Comparison of ENCODE assay signal across 17 cellular contexts in the genomic region with DNA sequence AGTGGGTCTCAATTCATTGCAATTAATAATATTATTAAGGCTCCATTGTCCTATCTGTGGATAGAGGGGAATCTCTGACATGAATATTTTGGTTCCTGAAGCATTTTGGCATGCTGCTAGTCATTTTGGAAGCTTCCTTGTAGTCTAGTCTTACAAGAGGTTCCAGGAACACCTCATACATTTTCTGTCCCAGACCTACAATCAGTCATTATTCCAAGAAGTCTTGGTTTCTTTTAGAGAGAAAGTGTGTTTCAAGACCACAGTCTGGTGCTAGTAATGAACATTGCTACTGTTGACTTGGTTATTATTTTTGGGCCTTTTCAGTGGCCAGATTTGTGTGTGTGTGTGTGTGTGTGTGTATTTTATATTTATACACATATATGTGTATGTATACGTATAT.
DNase-seq lines count a peak whose midpoint lies in the region; ATAC-seq, FAIRE-seq and TF ChIP-seq lines count a peak whose summit lies in the region.
"Had no signal": no experiment of that assay in that cellular context is flagged by ENCODE, and none has a peak within 500 bp of the region (broad histone marks: within the 10 kb centered on the region; RNA-seq: fewer than 3 reads in every experiment).

No MANE protein-coding gene starts in this region.

- H3K9ac ChIP-seq in GM12878 (ENCODE audit: control insufficient read depth, insufficient read depth, low read length) = no peak overlapping the region

- DNase-seq in activated naive CD8-positive, alpha-beta T cell treated with anti-CD3 and anti-CD28 coated beads, Interleukin-2, amount 50 U/mL, for 24 hours = no peak
- no peak for DNase-seq in activated naive CD8-positive, alpha-beta T cell treated with anti-CD3 and anti-CD28 coated beads for 36 hours
- DNase-seq in H54 (ENCODE audit: insufficient read length, low spot score) (no peak), GM12878 (ENCODE audit: low read depth, low spot score) (no peak), D341Med (ENCODE audit: low spot score) (no peak)
- no peak for DNase-seq in naive thymus-derived CD4-positive, alpha-beta T cell
- DNase-seq: C1 segment of cervical spinal cord; Calu3; CD4-positive, alpha-beta memory T cell; COR-L47; DMS153; DND-41; GOT3; H7; HCEC 1CT had no signal

- H3K9me3 ChIP-seq in GM12878 (replicated peaks; ENCODE audit: control insufficient read depth, insufficient read depth, low read length) = no peaks in the 10 kb centered on the region
- H3K9me3 ChIP-seq in naive thymus-derived CD4-positive, alpha-beta T cell (ENCODE audit: control insufficient read depth in 2 of 3, low read length in 3 of 3) = no peaks in the 10 kb centered on the region

- BruUV-seq in GM12878 (replicated peaks; lab: Mats Ljungman, UMichigan) = no TSS peak

- RAD21 ChIA-PET in GM12878 (lab: Charles Lee; ENCODE audit: unreplicated experiment) = no interaction called here

- no peak overlapping the region for H3K27ac Mint-ChIP-seq in activated naive CD8-positive, alpha-beta T cell treated with anti-CD3 and anti-CD28 coated beads, Interleukin-2, amount 50 U/mL, for 24 hours
- H3K27ac Mint-ChIP-seq in activated naive CD8-positive, alpha-beta T cell treated with anti-CD3 and anti-CD28 coated beads for 36 hours = no peak overlapping the region
- H3K27ac Mint-ChIP-seq in naive thymus-derived CD4-positive, alpha-beta T cell = no peak overlapping the region
- H3K27ac Mint-ChIP-seq: CD4-positive, alpha-beta memory T cell had no signal

- POLR2A ChIA-PET in GM12878 (lab: Charles Lee) = no interaction called here
- POLR2A ChIA-PET in naive thymus-derived CD4-positive, alpha-beta T cell (lab: Charles Lee) = no interaction called here

- in situ Hi-C loops in GM12878 (cut with MboI) = no loop called here

- TF ChIP-seq CTCF in GM12878 (IDR thresholded peaks at IDR 0.05 in 2 of 3, conservative IDR thresholded peaks at IDR 0.05 in 1 of 3; ENCODE audit: control insufficient read depth in 2 of 3, extremely low read depth in 1 of 3, insufficient read depth in 1 of 3, low read depth in 3 of 3, low read length in 3 of 3) = no peak

- no peaks in the 10 kb centered on the region for H3K27me3 Mint-ChIP-seq in activated naive CD8-positive, alpha-beta T cell treated with anti-CD3 and anti-CD28 coated beads, Interleukin-2, amount 50 U/mL, for 24 hours
- no peaks in the 10 kb centered on the region for H3K27me3 Mint-ChIP-seq in activated naive CD8-positive, alpha-beta T cell treated with anti-CD3 and anti-CD28 coated beads for 36 hours
- no peaks in the 10 kb centered on the region for H3K27me3 Mint-ChIP-seq in naive thymus-derived CD4-positive, alpha-beta T cell
- H3K27me3 Mint-ChIP-seq: CD4-positive, alpha-beta memory T cell had no signal

- SMC1A ChIA-PET in GM12878 (lab: Charles Lee; ENCODE audit: uncharacterized antibody, unreplicated experiment) = no interaction called here

- no peaks in the 10 kb centered on the region for H4K20me1 ChIP-seq in GM12878 (ENCODE audit: control insufficient read depth, insufficient read depth)

- 94% methylated on average over 1 of the region's 1 CpG for WGBS in GM12878 (ENCODE audit: insufficient coverage, insufficient replicate concordance, low lambda C conversion rate, missing lambda C conversion rate)

- CTCF ChIA-PET in GM12878 (lab: Yijun Ruan, JAX) = no interaction called here
- CTCF ChIA-PET in naive thymus-derived CD4-positive, alpha-beta T cell (lab: Charles Lee) = interaction anchor here (0.9 kb wide), 1 partner anchor 38 kb away, joined by 3 read pairs; no protein-coding TSS in a partner anchor

- H3K27ac ChIP-seq in GM12878 (ENCODE audit: control insufficient read depth, insufficient read depth) = no peak overlapping the region
- no peak overlapping the region for H3K27ac ChIP-seq in naive thymus-derived CD4-positive, alpha-beta T cell (ENCODE audit: low read depth, low read length)

- FAIRE-seq in H54 (lab: Jason Lieb, UNC) = peak; percentile 72
- FAIRE-seq in GM12878 (lab: Jason Lieb, UNC) = peak; percentile 31
- FAIRE-seq: G401.6, GM18507 had no signal

- no peak overlapping the region for H3K4me3 Mint-ChIP-seq in activated naive CD8-positive, alpha-beta T cell treated with anti-CD3 and anti-CD28 coated beads, Interleukin-2, amount 50 U/mL, for 24 hours
- H3K4me3 Mint-ChIP-seq in activated naive CD8-positive, alpha-beta T cell treated with anti-CD3 and anti-CD28 coated beads for 36 hours = no peak overlapping the region
- H3K4me3 Mint-ChIP-seq in naive thymus-derived CD4-positive, alpha-beta T cell = no peak overlapping the region
- H3K4me3 Mint-ChIP-seq: CD4-positive, alpha-beta memory T cell had no signal

- no peak for TF ChIP-seq EP300 in GM12878 (IDR thresholded peaks at IDR 0.05; ENCODE audit: borderline replicate concordance in 1 of 2, control insufficient read depth in 1 of 2, low read depth in 2 of 2, low read length in 2 of 2)

- 0 out of 4 replicates have a peak, but pooled peaks cover 0 to 3% of the 10 kb centered on the region in 2 experiments for H3K36me3 ChIP-seq in GM12878 (ENCODE audit: control insufficient read depth in 2 of 2, insufficient read depth in 2 of 2, low read length in 1 of 2)
- H3K36me3 ChIP-seq in naive thymus-derived CD4-positive, alpha-beta T cell (ENCODE audit: control insufficient read depth in 2 of 3, insufficient read depth in 3 of 3, low read length in 3 of 3) = peaks cover 0 to 13% (median 0%) of the 10 kb centered on the region in 3 experiments

- H3K9me3 Mint-ChIP-seq in activated naive CD8-positive, alpha-beta T cell treated with anti-CD3 and anti-CD28 coated beads, Interleukin-2, amount 50 U/mL, for 24 hours = peaks cover 7% of the 10 kb centered on the region
- H3K9me3 Mint-ChIP-seq in activated naive CD8-positive, alpha-beta T cell treated with anti-CD3 and anti-CD28 coated beads for 36 hours = peaks cover 6% of the 10 kb centered on the region
- peaks cover 0 to 8% (median 0%) of the 10 kb centered on the region in 11 donors for H3K9me3 Mint-ChIP-seq in naive thymus-derived CD4-positive, alpha-beta T cell

- intact Hi-C loops in GM12878 (cut with micrococcal nuclease; ENCODE audit: unreplicated experiment) = no loop called here
- intact Hi-C loops in naive thymus-derived CD4-positive, alpha-beta T cell (cut with micrococcal nuclease) = no loop called here

- peak; percentile 20 for ATAC-seq in activated naive CD8-positive, alpha-beta T cell treated with anti-CD3 and anti-CD28 coated beads, Interleukin-2, amount 50 U/mL, for 24 hours
- ATAC-seq in GM12878 = no peak
- ATAC-seq in naive thymus-derived CD4-positive, alpha-beta T cell = no peak

- H3K4me2 ChIP-seq in GM12878 (ENCODE audit: control insufficient read depth, insufficient read depth) = no peak overlapping the region

- H3K4me1 Mint-ChIP-seq in activated naive CD8-positive, alpha-beta T cell treated with anti-CD3 and anti-CD28 coated beads, Interleukin-2, amount 50 U/mL, for 24 hours = peaks cover 10% of the 10 kb centered on the region
- H3K4me1 Mint-ChIP-seq in activated naive CD8-positive, alpha-beta T cell treated with anti-CD3 and anti-CD28 coated beads for 36 hours = peaks cover 20% of the 10 kb centered on the region
- peaks cover 0 to 20% (median 7%) of the 10 kb centered on the region in 7 donors for H3K4me1 Mint-ChIP-seq in naive thymus-derived CD4-positive, alpha-beta T cell

- no peak overlapping the region for H3K4me3 ChIP-seq in GM12878
- no peak overlapping the region for H3K4me3 ChIP-seq in naive thymus-derived CD4-positive, alpha-beta T cell (ENCODE audit: low read length)

- no peaks in the 10 kb centered on the region for H3K27me3 ChIP-seq in GM12878 (replicated peaks in 1 of 2; ENCODE audit: control insufficient read depth in 2 of 2, insufficient read depth in 2 of 2, low read length in 1 of 2)
- no peaks in the 10 kb centered on the region for H3K27me3 ChIP-seq in naive thymus-derived CD4-positive, alpha-beta T cell (ENCODE audit: control insufficient read depth in 2 of 2, insufficient read depth in 2 of 2, low read length in 2 of 2)

- no peak for TF ChIP-seq RAD21 in GM12878 (IDR thresholded peaks at IDR 0.05; ENCODE audit: insufficient read depth, low read depth, low read length)

- H2AFZ ChIP-seq in GM12878 (ENCODE audit: control insufficient read depth, low read depth, low read length) = no peak overlapping the region

- no peaks in the 10 kb centered on the region for H3K79me2 ChIP-seq in GM12878 (ENCODE audit: control insufficient read depth, insufficient read depth, low read length)

- H3K36me3 Mint-ChIP-seq in activated naive CD8-positive, alpha-beta T cell treated with anti-CD3 and anti-CD28 coated beads, Interleukin-2, amount 50 U/mL, for 24 hours (ENCODE audit: low read depth) = peaks cover 46% of the 10 kb centered on the region
- H3K36me3 Mint-ChIP-seq in activated naive CD8-positive, alpha-beta T cell treated with anti-CD3 and anti-CD28 coated beads for 36 hours = peaks cover 55% of the 10 kb centered on the region
- H3K36me3 Mint-ChIP-seq in naive thymus-derived CD4-positive, alpha-beta T cell = peaks cover 14 to 65% (median 51%) of the 10 kb centered on the region in 5 donors

- no peaks in the 10 kb centered on the region for H3K4me1 ChIP-seq in GM12878 (ENCODE audit: control insufficient read depth, insufficient read depth, low read length)
- H3K4me1 ChIP-seq in naive thymus-derived CD4-positive, alpha-beta T cell (ENCODE audit: control insufficient read depth in 2 of 2, insufficient read depth in 2 of 2, low read length in 2 of 2) = no peaks in the 10 kb centered on the region

- TF ChIP-seq POLR2A in H54 (IDR thresholded peaks at IDR 0.05; ENCODE audit: low read depth, low read length) (no peak), GM12878 (IDR thresholded peaks at IDR 0.05; ENCODE audit: low read depth, low read length) (no peak)

TF ChIP-seq in GM12878, 131 proteins besides CTCF, POLR2A, EP300 and RAD21 (continues in another document):
- TF ChIP-seq IRF4 (IDR thresholded peaks at IDR 0.05; ENCODE audit: low read depth, low read length) (no peak), HDAC2 (IDR thresholded peaks at IDR 0.05) (no peak), HDAC6 (IDR thresholded peaks at IDR 0.05; ENCODE audit: unreplicated experiment) (no peak)
- TF ChIP-seq, protein P1, sequence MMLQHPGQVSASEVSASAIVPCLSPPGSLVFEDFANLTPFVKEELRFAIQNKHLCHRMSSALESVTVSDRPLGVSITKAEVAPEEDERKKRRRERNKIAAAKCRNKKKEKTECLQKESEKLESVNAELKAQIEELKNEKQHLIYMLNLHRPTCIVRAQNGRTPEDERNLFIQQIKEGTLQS (IDR thresholded peaks at IDR 0.05; ENCODE audit: borderline replicate concordance, extremely low read depth, low read depth, low read length) = no peak
